ENCODE assay signal across 1 cellular context in genomic region chr17:73089322-73089721, GRCh38.
TF ChIP-seq lines count a peak whose summit lies in the region.

No MANE protein-coding gene starts in this region.

TF ChIP-seq in SK-N-SH, 30 proteins besides CTCF, POLR2A, EP300 and RAD21 (continued from another document):
- TF ChIP-seq USF2 (IDR thresholded peaks at IDR 0.05; ENCODE audit: borderline replicate concordance, low read depth, low read length) (no peak), RXRA (IDR thresholded peaks at IDR 0.05; ENCODE audit: borderline replicate concordance, low read depth) (no peak), PBX3 (IDR thresholded peaks at IDR 0.05) (no peak), FOXJ3 (CRISPR knock-in tag; IDR thresholded peaks at IDR 0.05) (no peak)
